ENCODE assay signal across 25 cellular contexts in the genomic region with DNA sequence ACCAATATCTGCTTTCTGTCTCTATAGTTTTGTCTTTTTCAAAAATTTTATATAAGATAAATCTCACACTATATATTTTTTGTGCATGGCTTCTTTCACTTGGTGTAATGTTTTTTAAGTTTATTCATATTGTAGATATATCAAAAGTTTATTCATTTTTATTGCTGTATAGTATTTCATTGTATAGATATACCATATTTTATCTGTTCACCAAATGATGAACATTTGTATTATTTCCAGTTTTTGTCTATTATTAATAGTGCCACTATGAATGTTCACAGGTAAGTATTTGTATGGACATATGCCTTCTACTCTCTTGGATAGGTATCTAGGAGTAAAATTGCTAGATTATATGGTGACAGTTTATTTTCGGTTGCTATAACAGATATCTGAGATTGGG.
"Had no signal": no experiment of that assay in that cellular context is flagged by ENCODE, and none has a peak within 500 bp of the region (broad histone marks: within the 10 kb centered on the region; RNA-seq: fewer than 3 reads in every experiment).

No MANE protein-coding gene starts in this region.

- H3K27ac ChIP-seq: coronary artery, dorsolateral prefrontal cortex, epithelial cell of prostate, esophagus squamous epithelium, gastroesophageal sphincter, heart left ventricle, hepatocyte, left lung, lower lobe of right lung had no signal

- H3K27me3 ChIP-seq: dorsolateral prefrontal cortex, esophagus squamous epithelium, gastroesophageal sphincter, heart left ventricle, hepatocyte, left lung had no signal

- H2AFZ ChIP-seq: hepatocyte had no signal

- H3K36me3 ChIP-seq: esophagus squamous epithelium, gastroesophageal sphincter, heart left ventricle, left lung, lower lobe of right lung had no signal

- H3K79me2 ChIP-seq: hepatocyte had no signal

- H3K4me1 ChIP-seq: gastroesophageal sphincter, heart left ventricle, left lung, lower lobe of right lung had no signal

- ATAC-seq: esophagus mucosa; gastroesophageal sphincter; heart left ventricle; left cardiac atrium; left lung; left ventricle myocardium superior; lower lobe of right lung; mucosa of descending colon; naive thymus-derived CD8-positive, alpha-beta T cell had no signal

- H3K9me3 ChIP-seq: esophagus squamous epithelium, lower lobe of right lung had no signal

- DNase-seq: dermis blood vessel endothelial cell; dorsolateral prefrontal cortex; effector CD4-positive, alpha-beta T cell; effector memory CD4-positive, alpha-beta T cell; erythroblast; esophagus squamous epithelium; foreskin fibroblast; foreskin melanocyte; heart left ventricle; hypothalamus; immature natural killer cell; islet precursor cell; left cardiac atrium; left lung; left ventricle myocardium superior; lower lobe of right lung; mesenchymal stem cell; mucosa of descending colon; naive B cell; naive thymus-derived CD8-positive, alpha-beta T cell had no signal

- H3K4me3 ChIP-seq: coronary artery, dorsolateral prefrontal cortex, esophagus squamous epithelium, gastroesophageal sphincter, heart left ventricle, hepatocyte, left lung, lower lobe of right lung, mucosa of descending colon had no signal

- H3K4me2 ChIP-seq: hepatocyte had no signal
